ENCODE assay signal across 3 cellular contexts in the genomic region with DNA sequence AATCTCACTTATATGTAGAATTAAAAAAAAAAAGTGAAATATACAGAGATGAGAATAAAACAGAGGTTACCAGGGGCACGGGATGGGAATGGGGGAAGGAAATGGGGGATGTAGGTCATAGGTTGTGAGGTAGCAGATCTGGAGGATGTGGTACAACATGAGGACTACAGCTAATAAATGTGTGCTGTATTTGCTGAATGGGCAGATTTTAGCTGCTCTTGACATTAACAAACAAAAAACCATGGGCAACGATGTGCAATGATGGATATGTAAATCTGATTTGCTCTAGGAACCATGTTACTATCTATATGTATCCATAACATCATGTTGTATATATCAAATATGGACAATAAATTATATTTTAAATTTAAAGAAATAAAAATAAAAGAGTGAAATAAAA.
A peak's percentile ranks its signal among the peaks of the same experiment; 100 is the strongest.
TF ChIP-seq lines count a peak whose summit lies in the region.

No MANE protein-coding gene starts in this region.

TF ChIP-seq in HepG2, 621 proteins besides CTCF, POLR2A, EP300 and RAD21:
- TF ChIP-seq, protein P1, sequence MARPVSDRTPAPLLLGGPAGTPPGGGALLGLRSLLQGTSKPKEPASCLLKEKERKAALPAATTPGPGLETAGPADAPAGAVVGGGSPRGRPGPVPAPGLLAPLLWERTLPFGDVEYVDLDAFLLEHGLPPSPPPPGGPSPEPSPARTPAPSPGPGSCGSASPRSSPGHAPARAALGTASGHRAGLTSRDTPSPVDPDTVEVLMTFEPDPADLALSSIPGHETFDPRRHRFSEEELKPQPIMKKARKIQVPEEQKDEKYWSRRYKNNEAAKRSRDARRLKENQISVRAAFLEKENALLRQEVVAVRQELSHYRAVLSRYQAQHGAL (CRISPR knock-in tag; IDR thresholded peaks at IDR 0.05; ENCODE audit: not compliant biosample characterization) = no peak
- peak; percentile 93 for TF ChIP-seq MAFF (IDR thresholded peaks at IDR 0.05; ENCODE audit: low read depth, low read length)
- TF ChIP-seq MAFK (conservative IDR thresholded peaks at IDR 0.05 in 1 of 2, IDR thresholded peaks at IDR 0.05 in 1 of 2; ENCODE audit: low read length in 2 of 2) = peak; percentile 94 to 95

TF ChIP-seq in IMR-90, 13 proteins besides CTCF, POLR2A, EP300 and RAD21:
- no peak for TF ChIP-seq RCOR1 (IDR thresholded peaks at IDR 0.05; ENCODE audit: insufficient replicate concordance, low read length)
- peak; percentile 87 for TF ChIP-seq MAFK (IDR thresholded peaks at IDR 0.05; ENCODE audit: low read depth, low read length)

TF ChIP-seq in H1, 55 proteins besides CTCF, POLR2A, EP300 and RAD21:
- TF ChIP-seq MAFK (IDR thresholded peaks at IDR 0.05; ENCODE audit: low read depth, low read length) (peak; percentile 53), CREB1 (IDR thresholded peaks at IDR 0.05) (no peak)
